In the genomic region with DNA sequence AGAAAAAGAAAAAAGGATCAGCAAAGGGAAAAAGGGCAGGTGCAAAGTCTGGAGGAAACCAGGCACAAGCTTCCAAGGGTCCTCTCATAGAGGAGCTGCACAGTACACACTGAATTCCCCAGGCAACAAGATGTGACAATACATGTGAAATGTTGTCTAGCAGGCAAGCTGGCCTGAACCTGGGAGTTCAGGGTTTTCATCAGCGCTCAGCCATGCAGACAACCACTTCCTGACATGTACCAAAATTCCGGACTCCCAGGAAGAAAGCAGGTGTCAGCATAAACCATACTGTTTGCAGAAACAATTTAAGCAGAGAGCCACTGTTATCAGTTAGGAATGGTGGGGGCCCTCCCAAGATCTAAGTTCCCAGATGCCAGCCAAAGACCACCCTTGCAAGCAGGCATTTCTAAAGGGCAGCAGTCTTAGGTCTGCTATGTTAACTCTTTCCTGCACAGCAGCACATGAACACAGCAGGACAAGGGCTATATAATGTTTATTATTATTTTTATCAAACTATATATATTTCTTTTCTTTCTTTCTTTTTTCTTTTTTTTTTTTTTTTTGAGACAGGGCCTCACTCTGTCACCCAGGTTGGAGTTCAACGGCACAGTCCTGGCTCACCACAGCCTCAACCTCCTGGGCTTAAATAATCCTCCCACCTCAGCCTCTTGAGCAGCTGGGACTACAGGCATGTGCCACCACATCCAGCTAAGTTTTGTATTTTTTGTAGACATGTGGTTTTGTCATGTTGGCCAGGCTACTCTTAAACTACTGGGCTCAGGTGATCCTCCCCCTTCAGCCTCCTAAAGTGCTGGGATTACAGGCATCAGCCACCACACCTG, we compare ENCODE assay signal across 8 cellular contexts. TPM values are rescaled to one million over a fixed set of nuclear protein-coding genes. Genes with fewer than 3 reads are reported as not detected.
A peak's percentile ranks its signal among the peaks of the same experiment; 100 is the strongest.
DNase-seq lines count a peak whose midpoint lies in the region; ATAC-seq and TF ChIP-seq lines count a peak whose summit lies in the region.

No MANE protein-coding gene starts in this region.

- no peak overlapping the region for H3K4me3 ChIP-seq in testis

- H3K4me3 Mint-ChIP-seq in activated CD4-positive, alpha-beta T cell treated with anti-CD3 and anti-CD28 coated beads for 36 hours = no peak overlapping the region

- intact Hi-C loops in activated CD4-positive, alpha-beta T cell treated with anti-CD3 and anti-CD28 coated beads for 36 hours (cut with DNase I, micrococcal nuclease) = no loop called here
- intact Hi-C loops in testis (cut with DNase I; ENCODE audit: low total_unique reads) = no loop called here

- 85 to 92% methylated on average over 3 of the region's 3 CpGs for WGBS in testis, 2 donors

- no peaks in the 10 kb centered on the region for H3K27me3 Mint-ChIP-seq in activated CD4-positive, alpha-beta T cell treated with anti-CD3 and anti-CD28 coated beads for 36 hours

- TF ChIP-seq POLR2A in testis (IDR thresholded peaks at IDR 0.05) = no peak

- H3K36me3 Mint-ChIP-seq in activated CD4-positive, alpha-beta T cell treated with anti-CD3 and anti-CD28 coated beads for 36 hours (ENCODE audit: low read depth) = no peaks in the 10 kb centered on the region

- no peak for DNase-seq in activated CD4-positive, alpha-beta T cell treated with anti-CD3 and anti-CD28 coated beads for 36 hours
- no peak for DNase-seq in activated CD4-positive, alpha-beta T cell treated with anti-CD3 and anti-CD28 coated beads, Interleukin-2, amount 50 U/mL, for 4 hours
- DNase-seq in UCSD-AML1 (lab: John Stamatoyannopoulos, UW; ENCODE audit: unreplicated experiment) (peak; percentile 36), renal cortical epithelial cell (ENCODE audit: low read depth) (peak; percentile 94), SKM-1 treated with dmso at 0.1 percent for 144 hours (lab: John Stamatoyannopoulos, UW; ENCODE audit: unreplicated experiment) (no peak), testis (no peak)

- no peak for ATAC-seq in activated CD4-positive, alpha-beta T cell treated with anti-CD3 and anti-CD28 coated beads for 36 hours
- ATAC-seq in HG03064 (IDR thresholded peaks at IDR 0.05; ENCODE audit: low read depth, unreplicated experiment) (peak; percentile 59), HG02840 (IDR thresholded peaks at IDR 0.05; ENCODE audit: low FRiP score, unreplicated experiment) (no peak)

- peaks cover 19% of the 10 kb centered on the region for H3K4me1 Mint-ChIP-seq in activated CD4-positive, alpha-beta T cell treated with anti-CD3 and anti-CD28 coated beads for 36 hours

- peak overlapping the region; percentile 27 for H3K27ac Mint-ChIP-seq in activated CD4-positive, alpha-beta T cell treated with anti-CD3 and anti-CD28 coated beads for 36 hours

- no peaks in the 10 kb centered on the region for H3K27me3 ChIP-seq in testis

- H3K36me3 ChIP-seq in testis (ENCODE audit: low read depth, missing control alignments) = no peaks in the 10 kb centered on the region

- no peak overlapping the region for H3K27ac ChIP-seq in testis

- TF ChIP-seq CTCF in testis (IDR thresholded peaks at IDR 0.05) = no peak

- CTCF ChIA-PET in activated CD4-positive, alpha-beta T cell treated with anti-CD3 and anti-CD28 coated beads for 36 hours (lab: Charles Lee) = interaction anchor here (0.7 kb wide), 1 partner anchor 183 kb away, joined by 3 read pairs; no protein-coding TSS in a partner anchor

- POLR2A ChIA-PET in activated CD4-positive, alpha-beta T cell treated with anti-CD3 and anti-CD28 coated beads for 36 hours (lab: Charles Lee) = no interaction called here

- no peaks in the 10 kb centered on the region for H3K9me3 Mint-ChIP-seq in activated CD4-positive, alpha-beta T cell treated with anti-CD3 and anti-CD28 coated beads for 36 hours (ENCODE audit: low read depth)

- H3K9me3 ChIP-seq in testis = no peaks in the 10 kb centered on the region

- no peaks in the 10 kb centered on the region for H3K4me1 ChIP-seq in testis

RNA-seq across cellular contexts. Expression of a gene that starts 10.1 kb away (rescaled TPM):
- total RNA-seq in activated CD4-positive, alpha-beta T cell treated with anti-CD3 and anti-CD28 coated beads for 36 hours = 1 to 10 TPM; 3.8 to 6.4 TPM
- total RNA-seq in renal cortical epithelial cell (62.8 and 69.1 TPM in 2 replicates), testis (10 to 100 TPM; 51.7 to 66.8 TPM)
- polyA plus RNA-seq in testis (ENCODE audit: insufficient read depth, low read depth, low replicate concordance) = 73.4 TPM

RNA-seq across cellular contexts. Expression of a gene that starts 12.5 kb away (rescaled TPM):
- 100 to 1,000 TPM in 1 of 2 experiments, 10 to 100 TPM in 1; 93.5 to 122 TPM for total RNA-seq in activated CD4-positive, alpha-beta T cell treated with anti-CD3 and anti-CD28 coated beads for 36 hours
- total RNA-seq in renal cortical epithelial cell = 69.3 and 234 TPM in 2 replicates
- 10 to 100 TPM; 49.5 to 71.5 TPM for total RNA-seq in testis
- 128 TPM for polyA plus RNA-seq in testis (ENCODE audit: insufficient read depth, low read depth, low replicate concordance)

RNA-seq across cellular contexts. Expression of a gene that starts 26.4 kb away (rescaled TPM):
- 10 to 100 TPM in 1 of 2 experiments, 1 to 10 TPM in 1; 6.4 to 11.8 TPM for total RNA-seq in activated CD4-positive, alpha-beta T cell treated with anti-CD3 and anti-CD28 coated beads for 36 hours
- 2.8 and 6.2 TPM in 2 replicates for total RNA-seq in renal cortical epithelial cell
- 10 to 100 TPM; 24.0 to 47.5 TPM for total RNA-seq in testis
- polyA plus RNA-seq in testis (ENCODE audit: insufficient read depth, low read depth, low replicate concordance) = 103 TPM

RNA-seq across cellular contexts. Expression of a gene that starts 39.4 kb away (rescaled TPM):
- total RNA-seq in activated CD4-positive, alpha-beta T cell treated with anti-CD3 and anti-CD28 coated beads for 36 hours = under 1 TPM in 1 of 2 experiments, not detected in 1; 0.51 TPM
- total RNA-seq in renal cortical epithelial cell = not detected in 2 replicates
- total RNA-seq in testis = 100 to 1,000 TPM; 307 to 454 TPM
- 1,249 TPM for polyA plus RNA-seq in testis (ENCODE audit: insufficient read depth, low read depth, low replicate concordance)

Comparison
In these comparisons a context has a peak if more than half of its experiments do, and no peak if none do; other contexts are left out.
1. DNase-seq: peak in UCSD-AML1 (single experiment) and renal cortical epithelial cell (single experiment); none in activated CD4-positive, alpha-beta T cell treated with anti-CD3 and anti-CD28 coated beads for 36 hours (single experiment), activated CD4-positive, alpha-beta T cell treated with anti-CD3 and anti-CD28 coated beads, Interleukin-2, amount 50 U/mL, for 4 hours (0 of 2), SKM-1 treated with dmso at 0.1 percent for 144 hours (single experiment) and testis (single experiment).